27 cellular contexts compared by ENCODE assay signal in genomic region chr5:137383909-137384308, GRCh38.
"Had no signal": no experiment of that assay in that cellular context is flagged by ENCODE, and none has a peak within 500 bp of the region (broad histone marks: within the 10 kb centered on the region; RNA-seq: fewer than 3 reads in every experiment).

No MANE protein-coding gene starts in this region.

- H3K4me3 ChIP-seq: adrenal gland, body of pancreas, coronary artery, dorsolateral prefrontal cortex had no signal

- H3K27ac ChIP-seq: adrenal gland, body of pancreas, coronary artery, VCaP had no signal

- H3K9me3 ChIP-seq: adrenal gland, body of pancreas had no signal

- H3K36me3 ChIP-seq: adrenal gland had no signal

- H3K4me1 ChIP-seq: adrenal gland, body of pancreas had no signal

- ATAC-seq: activated T-helper 17 cell treated with anti-CD3 and anti-CD28 coated beads, Interleukin-2, amount 50 U/mL, for 72 hours; body of pancreas; esophagus mucosa; WTC11 had no signal

- DNase-seq: activated CD4-positive, alpha-beta memory T cell treated with anti-CD3 and anti-CD28 coated beads, Interleukin-2, amount 10 ng/mL, durations not matched to agents 7 days and 5 days; activated CD4-positive, alpha-beta T cell treated with anti-CD3 and anti-CD28 coated beads for 1 hour; activated CD4-positive, alpha-beta T cell treated with anti-CD3 and anti-CD28 coated beads for 4 hours; activated CD4-positive, alpha-beta T cell treated with anti-CD3 and anti-CD28 coated beads, Interleukin-2, amount 10 ng/mL, durations not matched to agents 7 days and 5 days; activated CD4-positive, alpha-beta T cell treated with anti-CD3 and anti-CD28 coated beads, Interleukin-2, amount 50 U/mL, for 4 hours; activated CD8-positive, alpha-beta memory T cell treated with anti-CD3 and anti-CD28 coated beads, Interleukin-2, amount 50 U/mL, for 48 hours; activated effector memory CD4-positive, alpha-beta T cell treated with Interleukin-2 at 50 U/mL for 16 hours; activated gamma-delta T cell treated with Interleukin-2 at 50 U/mL for 16 hours; activated naive CD4-positive, alpha-beta T cell treated with anti-CD3 and anti-CD28 coated beads, Interleukin-2, amount 50 U/mL, for 16 hours; activated naive CD4-positive, alpha-beta T cell treated with Interleukin-2 at 50 U/mL for 16 hours; activated T-cell treated with anti-CD3 and anti-CD28 coated beads for 4 hours; activated T-cell treated with anti-CD3 and anti-CD28 coated beads, Interleukin-2, amount 50 U/mL, for 24 hours; adrenal gland; amygdala; aorta; body of pancreas; cerebellar nuclear complex; effector memory CD4-positive, alpha-beta T cell; endodermal cell; foreskin fibroblast; T-helper 2 cell had no signal

- H3K27me3 ChIP-seq: adrenal gland, body of pancreas, dorsolateral prefrontal cortex had no signal
